ENCODE assay signal across 8 cellular contexts in the genomic region with DNA sequence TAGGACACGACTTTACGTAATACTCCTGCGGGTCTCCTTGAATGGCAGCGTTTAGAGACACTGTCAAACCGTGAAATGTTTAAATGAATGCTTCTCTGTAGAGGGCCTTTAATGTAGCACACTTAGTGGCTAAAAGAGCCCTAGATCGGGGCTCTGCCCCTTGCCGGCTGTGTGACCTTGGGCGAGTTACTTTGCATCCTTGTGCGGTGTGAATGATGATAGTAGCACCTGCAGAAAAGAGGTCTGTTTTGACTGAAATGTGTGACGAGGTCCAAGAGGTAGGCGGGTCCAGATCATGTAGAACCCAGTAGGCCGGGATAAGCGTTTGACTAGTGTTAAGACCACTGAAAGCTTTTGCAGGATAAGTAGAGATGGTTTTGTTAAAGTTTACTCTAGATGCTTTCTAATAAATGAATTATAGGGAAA. TPM values are rescaled to one million over a fixed set of nuclear protein-coding genes. Genes with fewer than 3 reads are reported as not detected.
DNase-seq lines count a peak whose midpoint lies in the region; ATAC-seq lines count a peak whose summit lies in the region.

No MANE protein-coding gene starts in this region.

- H3K27me3 Mint-ChIP-seq in stimulated activated naive B cell treated with anti-CD40 and anti-IgM and Interleukin-4, amounts not matched to agents 10 μg/mL and 1 μg/mL and 100 μg/mL, for 72 hours = no peaks in the 10 kb centered on the region

- no peaks in the 10 kb centered on the region for H3K9me3 Mint-ChIP-seq in activated naive CD4-positive, alpha-beta T cell treated with anti-CD3 and anti-CD28 coated beads, Interleukin-2, amount 50 U/mL, for 72 hours
- no peaks in the 10 kb centered on the region for H3K9me3 Mint-ChIP-seq in stimulated activated naive B cell treated with anti-CD40 and anti-IgM and Interleukin-4, amounts not matched to agents 10 μg/mL and 1 μg/mL and 100 μg/mL, for 72 hours

- ATAC-seq in GM19468 (IDR thresholded peaks at IDR 0.05; ENCODE audit: extremely low read depth, unreplicated experiment) (peak; percentile 24), HG03521 (IDR thresholded peaks at IDR 0.05; ENCODE audit: unreplicated experiment) (peak; percentile 18)
- peak; percentile 51 to 52 for ATAC-seq in activated naive CD4-positive, alpha-beta T cell treated with anti-CD3 and anti-CD28 coated beads, Interleukin-2, amount 50 U/mL, for 72 hours
- peak; percentile 21 to 29 for ATAC-seq in stimulated activated naive B cell treated with anti-CD40 and anti-IgM and Interleukin-4, amounts not matched to agents 10 μg/mL and 1 μg/mL and 100 μg/mL, for 72 hours (replicated peaks)

- peak overlapping the region; percentile 96 to 98 for H3K27ac Mint-ChIP-seq in activated naive CD4-positive, alpha-beta T cell treated with anti-CD3 and anti-CD28 coated beads, Interleukin-2, amount 50 U/mL, for 72 hours
- peak overlapping the region; percentile 95 for H3K27ac Mint-ChIP-seq in stimulated activated naive B cell treated with anti-CD40 and anti-IgM and Interleukin-4, amounts not matched to agents 10 μg/mL and 1 μg/mL and 100 μg/mL, for 72 hours

- peaks cover 16 to 39% of the 10 kb centered on the region in 2 donors for H3K4me1 Mint-ChIP-seq in stimulated activated naive B cell treated with anti-CD40 and anti-IgM and Interleukin-4, amounts not matched to agents 10 μg/mL and 1 μg/mL and 100 μg/mL, for 72 hours

- no peak for DNase-seq in activated naive CD4-positive, alpha-beta T cell treated with anti-CD3 and anti-CD28 coated beads, Interleukin-2, amount 50 U/mL, for 72 hours (ENCODE audit: low spot score in 2 of 2)
- DNase-seq in stimulated activated naive B cell treated with anti-CD40 and anti-IgM and Interleukin-4, amounts not matched to agents 10 μg/mL and 1 μg/mL and 100 μg/mL, for 72 hours = no peak
- DNase-seq in foreskin melanocyte = no peak
- no peak for DNase-seq in effector CD4-positive, alpha-beta T cell

- peak overlapping the region; percentile 96 for H3K4me3 ChIP-seq in GM08714 (ENCODE audit: low read length)
- peak overlapping the region; percentile 99 for H3K4me3 ChIP-seq in iPS-18c (ENCODE audit: insufficient read depth, low read depth, low read length)

- no peaks in the 10 kb centered on the region for H3K9me3 ChIP-seq in iPS-18c (ENCODE audit: control insufficient read depth, insufficient read depth, low read length)

- H3K4me3 Mint-ChIP-seq in stimulated activated naive B cell treated with anti-CD40 and anti-IgM and Interleukin-4, amounts not matched to agents 10 μg/mL and 1 μg/mL and 100 μg/mL, for 72 hours = peak overlapping the region; percentile 94 to 99

- H3K36me3 Mint-ChIP-seq in activated naive CD4-positive, alpha-beta T cell treated with anti-CD3 and anti-CD28 coated beads, Interleukin-2, amount 50 U/mL, for 72 hours = peaks cover 26 to 44% of the 10 kb centered on the region in 2 donors
- H3K36me3 Mint-ChIP-seq in stimulated activated naive B cell treated with anti-CD40 and anti-IgM and Interleukin-4, amounts not matched to agents 10 μg/mL and 1 μg/mL and 100 μg/mL, for 72 hours = peaks cover 8 to 22% of the 10 kb centered on the region in 2 donors

RNA-seq across cellular contexts. Expression of gene MED17, which starts 0.9 kb away (rescaled TPM):
- 10 to 100 TPM; 37.3 to 38.4 TPM for total RNA-seq in activated naive CD4-positive, alpha-beta T cell treated with anti-CD3 and anti-CD28 coated beads, Interleukin-2, amount 50 U/mL, for 72 hours

RNA-seq across cellular contexts. Expression of gene C11orf54, which starts 43.5 kb away (rescaled TPM):
- total RNA-seq in activated naive CD4-positive, alpha-beta T cell treated with anti-CD3 and anti-CD28 coated beads, Interleukin-2, amount 50 U/mL, for 72 hours = 10 to 100 TPM; 29.5 to 55.0 TPM

RNA-seq across cellular contexts. Expression of gene TAF1D, which starts 43.7 kb away (rescaled TPM):
- 100 to 1,000 TPM; 236 to 541 TPM for total RNA-seq in activated naive CD4-positive, alpha-beta T cell treated with anti-CD3 and anti-CD28 coated beads, Interleukin-2, amount 50 U/mL, for 72 hours
